ENCODE assay signal across 24 cellular contexts in genomic region chr4:145248502-145248901, GRCh38.
"Had no signal": no experiment of that assay in that cellular context is flagged by ENCODE, and none has a peak within 500 bp of the region (broad histone marks: within the 10 kb centered on the region; RNA-seq: fewer than 3 reads in every experiment).

No MANE protein-coding gene starts in this region.

- H3K36me3 ChIP-seq: esophagus squamous epithelium, gastrocnemius medialis, heart right ventricle, left lung, lower lobe of right lung had no signal

- H3K4me3 ChIP-seq: coronary artery, dorsolateral prefrontal cortex, esophagus squamous epithelium, gastrocnemius medialis, heart right ventricle, left lung, lower lobe of right lung, mucosa of descending colon had no signal

- H3K4me1 ChIP-seq: esophagus squamous epithelium, gastrocnemius medialis, heart right ventricle, left lung, lower lobe of right lung had no signal

- H3K9me3 ChIP-seq: esophagus squamous epithelium, gastrocnemius medialis, heart right ventricle, left lung, lower lobe of right lung, mucosa of descending colon had no signal

- H3K27ac ChIP-seq: coronary artery, dorsolateral prefrontal cortex, epithelial cell of prostate, esophagus squamous epithelium, gastrocnemius medialis, heart right ventricle, left lung, lower lobe of right lung had no signal

- DNase-seq: dorsolateral prefrontal cortex; effector CD4-positive, alpha-beta T cell; effector memory CD4-positive, alpha-beta T cell; erythroblast; esophagus squamous epithelium; foreskin fibroblast; foreskin melanocyte; gastrocnemius medialis; glutamatergic neuron; heart right ventricle; hippocampal formation; left cardiac atrium; left lung; left ventricle myocardium superior; lower lobe of right lung; mesenchymal stem cell; mucosa of descending colon; naive B cell had no signal

- ATAC-seq: esophagus mucosa, gastrocnemius medialis, heart right ventricle, left cardiac atrium, left lung, left ventricle myocardium superior, lower lobe of right lung, mucosa of descending colon had no signal

- FAIRE-seq: colon, islet of Langerhans, keratinocyte had no signal

- H3K27me3 ChIP-seq: esophagus squamous epithelium, gastrocnemius medialis, heart right ventricle, left lung had no signal
